In the genomic region with DNA sequence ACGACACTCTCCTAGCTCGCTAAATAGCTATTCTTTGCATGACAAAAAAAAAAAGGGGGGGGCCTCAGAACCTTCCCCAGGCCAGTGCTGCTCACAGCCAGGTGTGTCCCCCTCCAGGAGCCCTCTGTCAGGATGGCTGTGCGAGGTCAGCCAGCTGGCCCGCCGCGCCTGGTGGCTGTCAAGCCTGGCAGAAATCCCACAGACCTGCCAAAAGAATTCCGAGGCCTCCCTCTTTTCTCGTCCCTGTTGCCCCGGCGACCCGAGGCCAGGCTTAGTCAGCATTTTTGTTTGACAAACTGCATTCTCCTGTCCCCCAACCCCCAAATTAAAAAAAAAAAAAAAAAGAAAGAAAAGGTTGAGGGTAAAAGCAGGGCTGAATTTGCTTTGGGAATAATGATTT, we compare ENCODE assay signal across 1 cellular context.
TF ChIP-seq lines count a peak whose summit lies in the region.

No MANE protein-coding gene starts in this region.

TF ChIP-seq in IMR-90, 13 proteins besides CTCF, POLR2A, EP300 and RAD21:
- TF ChIP-seq RCOR1 (IDR thresholded peaks at IDR 0.05; ENCODE audit: insufficient replicate concordance, low read length) (no peak), CHD1 (IDR thresholded peaks at IDR 0.05; ENCODE audit: low read depth, low read length) (no peak), MAFK (IDR thresholded peaks at IDR 0.05; ENCODE audit: low read depth, low read length) (peak; percentile 89), NFE2L2 (IDR thresholded peaks at IDR 0.05; ENCODE audit: low read depth, low read length) (0 out of 2 replicates have a peak, but pooled peaks have one; percentile 23)
- TF ChIP-seq, protein P1, sequence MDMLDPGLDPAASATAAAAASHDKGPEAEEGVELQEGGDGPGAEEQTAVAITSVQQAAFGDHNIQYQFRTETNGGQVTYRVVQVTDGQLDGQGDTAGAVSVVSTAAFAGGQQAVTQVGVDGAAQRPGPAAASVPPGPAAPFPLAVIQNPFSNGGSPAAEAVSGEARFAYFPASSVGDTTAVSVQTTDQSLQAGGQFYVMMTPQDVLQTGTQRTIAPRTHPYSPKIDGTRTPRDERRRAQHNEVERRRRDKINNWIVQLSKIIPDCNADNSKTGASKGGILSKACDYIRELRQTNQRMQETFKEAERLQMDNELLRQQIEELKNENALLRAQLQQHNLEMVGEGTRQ (IDR thresholded peaks at IDR 0.05; ENCODE audit: low read depth, low read length), result no peak
